Comparison of ENCODE assay signal across 13 cellular contexts in genomic region chr2:129565710-129566109, GRCh38.
DNase-seq lines count a peak whose midpoint lies in the region; TF ChIP-seq lines count a peak whose summit lies in the region.
"Had no signal": no experiment of that assay in that cellular context is flagged by ENCODE, and none has a peak within 500 bp of the region (broad histone marks: within the 10 kb centered on the region; RNA-seq: fewer than 3 reads in every experiment).

No MANE protein-coding gene starts in this region.

- DNase-seq in Kasumi-1 (lab: John Stamatoyannopoulos, UW): peak; percentile 6 to 7
- peak; percentile 1 for DNase-seq in choroid plexus epithelial cell (ENCODE audit: low read depth)
- peak; percentile 45 for DNase-seq in medulla oblongata (ENCODE audit: extremely low spot score)
- DNase-seq in NOMO-1 treated with dmso at 0.1 percent for 144 hours (lab: John Stamatoyannopoulos, UW; ENCODE audit: unreplicated experiment): no peak
- DNase-seq in immature natural killer cell: no peak
- DNase-seq in posterior vena cava (ENCODE audit: low spot score): no peak
- no peak for DNase-seq in substantia nigra (lab: John Stamatoyannopoulos, UW)
- DNase-seq: CD8-positive, alpha-beta T cell; COR-L47; IMR-90; KBM-7 had no signal

- H3K36me3 Mint-ChIP-seq in immature natural killer cell: no peaks in the 10 kb centered on the region
- H3K36me3 Mint-ChIP-seq: CD14-positive monocyte; CD8-positive, alpha-beta T cell had no signal

- peaks cover 6 to 31% (median 11%) of the 10 kb centered on the region in 6 donors for H3K9me3 Mint-ChIP-seq in immature natural killer cell

- H3K27ac ChIP-seq in substantia nigra (ENCODE audit: low read depth, low read length, poor library complexity, severe bottlenecking): no peak overlapping the region
- H3K27ac ChIP-seq: A549 had no signal

- no peak for TF ChIP-seq CTCF in choroid plexus epithelial cell (conservative IDR thresholded peaks at IDR 0.05; ENCODE audit: low read depth, low read length)

- no peaks in the 10 kb centered on the region for H3K4me1 Mint-ChIP-seq in immature natural killer cell
- H3K4me1 Mint-ChIP-seq: CD14-positive monocyte had no signal

- peaks cover 1 to 6% (median 6%) of the 10 kb centered on the region in 3 donors for H3K27me3 Mint-ChIP-seq in immature natural killer cell (ENCODE audit: low read depth in 3 of 3)

- H3K27ac Mint-ChIP-seq in immature natural killer cell: no peak overlapping the region
- H3K27ac Mint-ChIP-seq: CD14-positive monocyte; CD8-positive, alpha-beta T cell had no signal

- intact Hi-C loops in posterior vena cava (cut with DNase I): no loop called here

- H3K4me3 ChIP-seq in choroid plexus epithelial cell (ENCODE audit: low read depth, low read length): no peak overlapping the region
- H3K4me3 ChIP-seq: A549 had no signal

- H3K4me3 Mint-ChIP-seq in immature natural killer cell: no peak overlapping the region
- H3K4me3 Mint-ChIP-seq: CD14-positive monocyte; CD8-positive, alpha-beta T cell had no signal

Comparison
In these comparisons a context has a peak if more than half of its experiments do, and no peak if none do; other contexts are left out.
1. DNase-seq: peak in Kasumi-1 (2 of 2), choroid plexus epithelial cell (single experiment) and medulla oblongata (single experiment); none in NOMO-1 treated with dmso at 0.1 percent for 144 hours (single experiment), immature natural killer cell (0 of 3), posterior vena cava (single experiment) and substantia nigra (0 of 49).